In genomic region chr19:47109541-47110375, GRCh38 we compare ENCODE assay signal across 8 cellular contexts. TPM values are rescaled to one million over a fixed set of nuclear protein-coding genes. Genes with fewer than 3 reads are reported as not detected.
DNase-seq lines count a peak whose midpoint lies in the region; ATAC-seq and TF ChIP-seq lines count a peak whose summit lies in the region.

No MANE protein-coding gene starts in this region.

- no peaks in the 10 kb centered on the region for H3K9me3 Mint-ChIP-seq in CD8-positive, alpha-beta T cell
- H3K9me3 Mint-ChIP-seq in neural progenitor cell: no peaks in the 10 kb centered on the region

- peaks cover 35% of the 10 kb centered on the region for H3F3A ChIP-seq in neural progenitor cell (ENCODE audit: low read depth)

- H3K4me3 Mint-ChIP-seq in CD8-positive, alpha-beta T cell: peak overlapping the region; percentile 96
- peak overlapping the region; percentile 97 for H3K4me3 Mint-ChIP-seq in neural progenitor cell

- H3K27ac ChIP-seq in CD8-positive, alpha-beta T cell (ENCODE audit: low read depth, low read length): peak overlapping the region; percentile 99
- 0 out of 2 replicates have a peak overlapping the region, but pooled peaks have one; percentile 3 for H3K27ac ChIP-seq in KMS-11
- H3K27ac ChIP-seq in neural progenitor cell: peak overlapping the region; percentile 24

- DNase-seq in CD8-positive, alpha-beta T cell: peak in 5 of 7 experiments; percentile 23 to 70 (median 44)
- DNase-seq in activated CD4-positive, alpha-beta T cell treated with anti-CD3 and anti-CD28 coated beads, Interleukin-2, amount 50 U/mL, for 48 hours: peak; percentile 70 to 77
- DNase-seq in epithelial cell of esophagus (ENCODE audit: low read depth): peak; percentile 73
- DNase-seq in neural progenitor cell (ENCODE audit: low spot score): no peak
- no peak for DNase-seq in GM13976 (ENCODE audit: low spot score)
- DNase-seq in NCI-H2196 treated with DMSO at 0.1 percent for 48 hours (lab: John Stamatoyannopoulos, UW; ENCODE audit: unreplicated experiment): no peak

- H3K4me1 Mint-ChIP-seq in CD8-positive, alpha-beta T cell (ENCODE audit: low read depth): peaks cover 63% of the 10 kb centered on the region
- peaks cover 61% of the 10 kb centered on the region for H3K4me1 Mint-ChIP-seq in neural progenitor cell

- no peaks in the 10 kb centered on the region for H3K9me3 ChIP-seq in CD8-positive, alpha-beta T cell (ENCODE audit: low read length)
- H3K9me3 ChIP-seq in neural progenitor cell (ENCODE audit: low read depth): no peaks in the 10 kb centered on the region

- POLR2A ChIA-PET in CD8-positive, alpha-beta T cell (lab: Charles Lee): interaction anchor here (1.7 kb wide), 1 partner anchor 14 kb away, joined by 6 read pairs; no protein-coding TSS in a partner anchor

- H3K27me3 Mint-ChIP-seq in CD8-positive, alpha-beta T cell (ENCODE audit: low read depth): no peaks in the 10 kb centered on the region
- peaks cover 2% of the 10 kb centered on the region for H3K27me3 Mint-ChIP-seq in neural progenitor cell (ENCODE audit: insufficient read depth, low read depth)

- peak overlapping the region; percentile 100; the same call in 1 of the 2 replicates for H3K9ac ChIP-seq in KMS-11
- H3K9ac ChIP-seq in neural progenitor cell: peak overlapping the region; percentile 18

- TF ChIP-seq CTCF in CD8-positive, alpha-beta T cell (IDR thresholded peaks at IDR 0.05): no peak
- no peak for TF ChIP-seq CTCF in KMS-11 (conservative IDR thresholded peaks at IDR 0.05; ENCODE audit: low read depth, low read length)
- TF ChIP-seq CTCF in epithelial cell of esophagus (IDR thresholded peaks at IDR 0.05; ENCODE audit: insufficient read depth, low read depth, low read length, missing control alignments): no peak
- no peak for TF ChIP-seq CTCF in neural progenitor cell (IDR thresholded peaks at IDR 0.05)
- TF ChIP-seq CTCF in GM13976 (IDR thresholded peaks at IDR 0.05; ENCODE audit: borderline replicate concordance, control extremely low read depth, extremely low read depth, insufficient read depth, missing control alignments): no peak

- peaks cover 40% of the 10 kb centered on the region for H3K36me3 Mint-ChIP-seq in CD8-positive, alpha-beta T cell
- peaks cover 15% of the 10 kb centered on the region for H3K36me3 Mint-ChIP-seq in neural progenitor cell

- no peak for ATAC-seq in CD8-positive, alpha-beta T cell
- ATAC-seq in HG03139 (IDR thresholded peaks at IDR 0.05; ENCODE audit: unreplicated experiment): no peak

- H3K4me2 ChIP-seq in KMS-11 (peak overlapping the region; percentile 89), neural progenitor cell (peak overlapping the region; percentile 88)

- H4K20me1 ChIP-seq in KMS-11 (ENCODE audit: insufficient read depth) (no peaks in the 10 kb centered on the region), neural progenitor cell (ENCODE audit: low read depth) (peaks cover 17% of the 10 kb centered on the region)

- in situ Hi-C loops in GM13976 (cut with MboI; ENCODE audit: low sequenced_read_pairs, unreplicated experiment): no loop called here

- H3K4me1 ChIP-seq in CD8-positive, alpha-beta T cell (ENCODE audit: insufficient read depth, low read length): peaks cover 53% of the 10 kb centered on the region
- H3K4me1 ChIP-seq in KMS-11 (ENCODE audit: low read depth, poor library complexity, severe bottlenecking): peaks cover 24% of the 10 kb centered on the region
- peaks cover 27% of the 10 kb centered on the region for H3K4me1 ChIP-seq in neural progenitor cell

- H2AFZ ChIP-seq in KMS-11 (ENCODE audit: low read depth) (no peak overlapping the region), neural progenitor cell (replicated peaks) (no peak overlapping the region)

- CTCF ChIA-PET in CD8-positive, alpha-beta T cell (lab: Charles Lee): interaction anchor here (3.4 kb wide), 1 partner anchor 30 kb away, joined by 19 read pairs; no protein-coding TSS in a partner anchor

- H3K27ac Mint-ChIP-seq in CD8-positive, alpha-beta T cell: peak overlapping the region; percentile 99
- peak overlapping the region; percentile 88 for H3K27ac Mint-ChIP-seq in neural progenitor cell

- H3K27me3 ChIP-seq in CD8-positive, alpha-beta T cell (ENCODE audit: insufficient read depth, low read length): no peaks in the 10 kb centered on the region
- no peaks in the 10 kb centered on the region for H3K27me3 ChIP-seq in KMS-11 (ENCODE audit: insufficient read depth, low read depth)
- no peaks in the 10 kb centered on the region for H3K27me3 ChIP-seq in neural progenitor cell

- intact Hi-C loops in CD8-positive, alpha-beta T cell (cut with DNase I, micrococcal nuclease): loop anchor here (1.0 to 10.0 kb wide), 8 partner anchors 15 to 1525 kb away; partner anchors contain the start of genes CALM3 (in 1 of the 2), CCDC9 (in 1 of the 2), DBP (in 1 of the 2) and NOP53 (in 1 of the 2)

- no peaks in the 10 kb centered on the region for H3K36me3 ChIP-seq in CD8-positive, alpha-beta T cell (ENCODE audit: insufficient read depth, low read length)
- no peaks in the 10 kb centered on the region for H3K36me3 ChIP-seq in KMS-11 (ENCODE audit: insufficient read depth)
- H3K36me3 ChIP-seq in neural progenitor cell: no peaks in the 10 kb centered on the region

- H3K4me3 ChIP-seq in CD8-positive, alpha-beta T cell (ENCODE audit: low read depth, low read length): peak overlapping the region; percentile 94
- H3K4me3 ChIP-seq in KMS-11 (IDR thresholded peaks at IDR 0.05; ENCODE audit: insufficient read depth, low read depth, low read length): no peak overlapping the region
- H3K4me3 ChIP-seq in epithelial cell of esophagus (ENCODE audit: low read length): peak overlapping the region; percentile 99
- peak overlapping the region; percentile 97 for H3K4me3 ChIP-seq in neural progenitor cell

- H3K79me2 ChIP-seq in KMS-11 (ENCODE audit: insufficient read depth, low read depth) (peaks cover 57% of the 10 kb centered on the region), neural progenitor cell (ENCODE audit: low read depth) (peaks cover 75% of the 10 kb centered on the region)

RNA-seq across cellular contexts. Expression of gene ZC3H4, which starts 3.8 kb away (rescaled TPM):
- 10 to 100 TPM; 30.0 to 33.0 TPM for total RNA-seq in CD8-positive, alpha-beta T cell
- 19.1 and 29.1 TPM in 2 replicates for total RNA-seq in neural progenitor cell (ENCODE audit: low replicate concordance)

RNA-seq across cellular contexts. Expression of gene SAE1, which starts 20.9 kb away (rescaled TPM):
- 10 to 100 TPM; 22.4 TPM for total RNA-seq in CD8-positive, alpha-beta T cell
- 258 and 305 TPM in 2 replicates for total RNA-seq in neural progenitor cell (ENCODE audit: low replicate concordance)

Comparison
In these comparisons a context has a peak if more than half of its experiments do, and no peak if none do; other contexts are left out.
1. DNase-seq: peak in CD8-positive, alpha-beta T cell (5 of 7), activated CD4-positive, alpha-beta T cell treated with anti-CD3 and anti-CD28 coated beads, Interleukin-2, amount 50 U/mL, for 48 hours (2 of 2) and epithelial cell of esophagus (single experiment); none in neural progenitor cell (single experiment), GM13976 (single experiment) and NCI-H2196 treated with DMSO at 0.1 percent for 48 hours (single experiment).
2. H3K27ac ChIP-seq: peak in every context shown above with its lines; median percentile 99 in CD8-positive, alpha-beta T cell; 24 in neural progenitor cell; 3 in KMS-11.
3. RNA of gene SAE1, which starts 20.9 kb away (total RNA-seq): 258 to 305 TPM in neural progenitor cell; 22.4 TPM in CD8-positive, alpha-beta T cell; every median in the first group is over 10 times any median in the second.